ENCODE assay signal across 9 cellular contexts in the genomic region with DNA sequence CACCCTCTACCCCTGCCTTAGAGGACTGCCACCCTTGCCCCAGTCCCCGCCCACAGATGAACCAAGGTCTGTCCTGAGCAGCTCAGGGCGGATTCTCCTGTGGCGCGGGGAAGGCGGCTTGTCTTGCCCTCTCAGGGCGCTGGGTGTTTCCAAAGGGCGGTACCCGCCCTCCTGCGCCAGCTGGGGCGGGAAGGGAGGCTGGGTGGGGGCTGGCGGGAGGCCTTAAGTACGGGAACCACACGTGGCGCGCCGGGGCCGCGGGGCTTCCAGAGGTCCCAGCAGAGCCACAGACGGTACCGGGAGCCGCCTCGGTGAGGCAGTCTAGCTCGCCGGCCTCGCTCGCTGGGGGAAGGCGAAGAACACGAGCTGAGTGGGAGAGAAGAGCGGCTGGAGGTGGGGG.
DNase-seq lines count a peak whose midpoint lies in the region; ATAC-seq lines count a peak whose summit lies in the region.
"Had no signal": no experiment of that assay in that cellular context is flagged by ENCODE, and none has a peak within 500 bp of the region (broad histone marks: within the 10 kb centered on the region; RNA-seq: fewer than 3 reads in every experiment).

No MANE protein-coding gene starts in this region.

- H3K27me3 Mint-ChIP-seq in activated T-helper 2 cell treated with anti-CD3 and anti-CD28 coated beads, Interferon-gamma antibody, Interleukin-2, Interleukin-4, amounts not matched to agents 10 μg/mL and 5 μg/mL and 100 μg/mL, durations not matched to agents 14 hours and 24 hours and 36 hours (ENCODE audit: low read depth) = no peaks in the 10 kb centered on the region

- H3K4me3 ChIP-seq in iPS-18a (ENCODE audit: low read length) (peak overlapping the region; percentile 25), MG63 (no peak overlapping the region)

- peak overlapping the region; percentile 56 for H3K4me3 Mint-ChIP-seq in activated T-helper 2 cell treated with anti-CD3 and anti-CD28 coated beads, Interferon-gamma antibody, Interleukin-2, Interleukin-4, amounts not matched to agents 10 μg/mL and 5 μg/mL and 100 μg/mL, durations not matched to agents 14 hours and 24 hours and 36 hours (ENCODE audit: low read depth)

- no peak overlapping the region for H3K9ac ChIP-seq in iPS-18a (ENCODE audit: low read length)

- H3K36me3 ChIP-seq in iPS-18a (ENCODE audit: control insufficient read depth, low read depth, low read length) (no peaks in the 10 kb centered on the region), MG63 (no peaks in the 10 kb centered on the region)

- H3K27me3 ChIP-seq in iPS-18a (ENCODE audit: control insufficient read depth, insufficient read depth, low read length) = peaks cover 9% of the 10 kb centered on the region
- no peaks in the 10 kb centered on the region for H3K27me3 ChIP-seq in MG63

- no peaks in the 10 kb centered on the region for H3K4me1 ChIP-seq in iPS-18a (ENCODE audit: control insufficient read depth, low read depth, low read length)

- no peak overlapping the region for H3K27ac ChIP-seq in iPS-18a (ENCODE audit: low read length)

- intact Hi-C loops in activated T-helper 2 cell treated with anti-CD3 and anti-CD28 coated beads, Interferon-gamma antibody, Interleukin-2, Interleukin-4, amounts not matched to agents 10 μg/mL and 5 μg/mL and 100 μg/mL, durations not matched to agents 14 hours and 24 hours and 36 hours (cut with micrococcal nuclease) = loop anchor here (2.0 to 10.0 kb wide), 8 partner anchors 80 to 1012 kb away; a partner anchor contains a TSS

- H3K9me3 Mint-ChIP-seq in activated T-helper 2 cell treated with anti-CD3 and anti-CD28 coated beads, Interferon-gamma antibody, Interleukin-2, Interleukin-4, amounts not matched to agents 10 μg/mL and 5 μg/mL and 100 μg/mL, durations not matched to agents 14 hours and 24 hours and 36 hours = no peaks in the 10 kb centered on the region

- H3K9me3 ChIP-seq in iPS-18a (ENCODE audit: control insufficient read depth, low read depth, low read length) (peaks cover 3% of the 10 kb centered on the region), MG63 (no peaks in the 10 kb centered on the region)

- H3K4me1 Mint-ChIP-seq in activated T-helper 2 cell treated with anti-CD3 and anti-CD28 coated beads, Interferon-gamma antibody, Interleukin-2, Interleukin-4, amounts not matched to agents 10 μg/mL and 5 μg/mL and 100 μg/mL, durations not matched to agents 14 hours and 24 hours and 36 hours (ENCODE audit: low read depth) = peaks cover 65% of the 10 kb centered on the region

- ATAC-seq in HG02678 (IDR thresholded peaks at IDR 0.05; ENCODE audit: unreplicated experiment) (peak; percentile 39), GM19452 (IDR thresholded peaks at IDR 0.05; ENCODE audit: unreplicated experiment) (no peak), HG03097 (IDR thresholded peaks at IDR 0.05; ENCODE audit: low FRiP score, unreplicated experiment) (no peak)

- peak overlapping the region; percentile 98 for H3K27ac Mint-ChIP-seq in activated T-helper 2 cell treated with anti-CD3 and anti-CD28 coated beads, Interferon-gamma antibody, Interleukin-2, Interleukin-4, amounts not matched to agents 10 μg/mL and 5 μg/mL and 100 μg/mL, durations not matched to agents 14 hours and 24 hours and 36 hours

- H3K36me3 Mint-ChIP-seq in activated T-helper 2 cell treated with anti-CD3 and anti-CD28 coated beads, Interferon-gamma antibody, Interleukin-2, Interleukin-4, amounts not matched to agents 10 μg/mL and 5 μg/mL and 100 μg/mL, durations not matched to agents 14 hours and 24 hours and 36 hours (ENCODE audit: low read depth) = no peaks in the 10 kb centered on the region

- DNase-seq in activated T-helper 2 cell treated with anti-CD3 and anti-CD28 coated beads, Interferon-gamma antibody, Interleukin-2, Interleukin-4, amounts not matched to agents 10 μg/mL and 5 μg/mL and 100 μg/mL, durations not matched to agents 14 hours and 24 hours and 36 hours (ENCODE audit: low spot score) = peak; percentile 24
- peak; percentile 30 to 41 for DNase-seq in stimulated activated CD8-positive, alpha-beta memory T cell treated with anti-CD3 and anti-CD28 coated beads, Interleukin-15, amount 100 ng/mL, for 48 hours (ENCODE audit: low read depth in 2 of 2)
- no peak for DNase-seq in MG63
- no peak for DNase-seq in SHP77 (lab: John Stamatoyannopoulos, UW)
- DNase-seq: NCI-H2081 treated with DMSO at 0.1 percent for 48 hours had no signal

Comparison
In these comparisons a context has a peak if more than half of its experiments do, and no peak if none do; other contexts are left out.
1. DNase-seq: peak in activated T-helper 2 cell treated with anti-CD3 and anti-CD28 coated beads, Interferon-gamma antibody, Interleukin-2, Interleukin-4, amounts not matched to agents 10 μg/mL and 5 μg/mL and 100 μg/mL, durations not matched to agents 14 hours and 24 hours and 36 hours (single experiment) and stimulated activated CD8-positive, alpha-beta memory T cell treated with anti-CD3 and anti-CD28 coated beads, Interleukin-15, amount 100 ng/mL, for 48 hours (2 of 2); none in MG63 (single experiment) and SHP77 (0 of 2).